In the genomic region with DNA sequence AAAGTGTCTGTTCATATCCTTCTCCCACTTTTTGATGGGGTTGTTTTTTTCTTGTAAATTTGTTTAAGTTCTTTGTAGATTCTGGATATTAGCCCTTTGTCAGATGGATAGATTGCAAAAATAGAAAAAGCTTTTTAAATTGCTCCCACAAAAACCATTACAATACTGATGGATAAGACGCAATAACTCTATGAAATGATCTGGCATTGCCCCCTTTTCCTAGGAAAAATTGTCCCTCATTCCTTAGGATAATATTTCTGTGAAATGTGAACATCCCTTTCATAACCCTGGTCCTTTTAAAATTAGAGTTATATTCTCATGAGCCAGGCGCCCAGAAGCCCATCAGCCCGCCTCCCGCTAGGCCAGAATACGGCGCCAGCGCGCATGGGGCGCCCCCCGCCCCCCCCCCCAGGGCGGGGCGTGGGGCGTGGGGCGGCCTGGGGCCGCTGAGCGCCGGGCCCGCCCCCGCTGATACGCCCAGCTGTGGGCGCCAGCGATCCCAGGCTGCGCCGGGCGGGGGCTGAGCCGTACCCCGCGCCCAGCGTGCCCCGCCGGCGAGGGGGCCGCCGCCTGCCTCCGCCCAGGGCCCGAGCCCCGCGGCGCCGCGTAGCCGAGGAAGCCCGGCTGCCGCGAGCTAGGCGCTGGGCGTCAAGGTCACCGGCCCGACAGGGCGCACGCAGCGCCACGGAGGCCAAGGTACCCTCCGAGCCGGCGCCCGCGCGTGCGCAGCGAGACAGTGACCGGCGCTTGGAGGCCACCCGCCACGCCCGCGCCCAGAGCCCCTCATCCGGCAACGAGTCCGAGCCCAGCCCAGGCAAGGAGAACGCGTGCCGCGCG, we compare ENCODE assay signal across 15 cellular contexts. TPM values are rescaled to one million over a fixed set of nuclear protein-coding genes. Genes with fewer than 3 reads are reported as not detected.
DNase-seq lines count a peak whose midpoint lies in the region; ATAC-seq and TF ChIP-seq lines count a peak whose summit lies in the region.
"Had no signal": no experiment of that assay in that cellular context is flagged by ENCODE, and none has a peak within 500 bp of the region (broad histone marks: within the 10 kb centered on the region; RNA-seq: fewer than 3 reads in every experiment).

No MANE protein-coding gene starts in this region.

- no peaks in the 10 kb centered on the region for H3K36me3 Mint-ChIP-seq in natural killer cell
- no peaks in the 10 kb centered on the region for H3K36me3 Mint-ChIP-seq in activated naive CD8-positive, alpha-beta T cell treated with anti-CD3 and anti-CD28 coated beads, Interleukin-2, amount 50 U/mL, for 24 hours (ENCODE audit: low read depth)
- H3K36me3 Mint-ChIP-seq: immature natural killer cell had no signal

- TF ChIP-seq CTCF in natural killer cell (IDR thresholded peaks at IDR 0.05) (no peak), brain microvascular endothelial cell (IDR thresholded peaks at IDR 0.05; ENCODE audit: low read depth, low read length, missing control alignments) (no peak)

- H3K4me1 Mint-ChIP-seq in natural killer cell, result no peaks in the 10 kb centered on the region
- no peaks in the 10 kb centered on the region for H3K4me1 Mint-ChIP-seq in activated naive CD8-positive, alpha-beta T cell treated with anti-CD3 and anti-CD28 coated beads, Interleukin-2, amount 50 U/mL, for 24 hours
- H3K4me1 Mint-ChIP-seq: immature natural killer cell had no signal

- H3K27me3 ChIP-seq in brain microvascular endothelial cell (replicated peaks), result no peaks in the 10 kb centered on the region

- intact Hi-C loops in Right ventricle myocardium superior (cut with DNase I), result no loop called here
- intact Hi-C loops in natural killer cell (cut with micrococcal nuclease), result no loop called here

- no peaks in the 10 kb centered on the region for H3K36me3 ChIP-seq in brain microvascular endothelial cell (replicated peaks)
- H3K36me3 ChIP-seq: transverse colon had no signal

- no peak overlapping the region for H3K27ac Mint-ChIP-seq in natural killer cell
- H3K27ac Mint-ChIP-seq in activated naive CD8-positive, alpha-beta T cell treated with anti-CD3 and anti-CD28 coated beads, Interleukin-2, amount 50 U/mL, for 24 hours, result no peak overlapping the region
- H3K27ac Mint-ChIP-seq: activated T-cell treated with anti-CD3 and anti-CD28 coated beads, Interleukin-2, amount 50 U/mL, for 24 hours; immature natural killer cell had no signal

- H3K27me3 Mint-ChIP-seq in natural killer cell (ENCODE audit: low read depth in 2 of 2), result peaks cover 5 to 15% of the 10 kb centered on the region in 2 donors
- peaks cover 15% of the 10 kb centered on the region for H3K27me3 Mint-ChIP-seq in activated naive CD8-positive, alpha-beta T cell treated with anti-CD3 and anti-CD28 coated beads, Interleukin-2, amount 50 U/mL, for 24 hours

- no peak overlapping the region for H3K4me3 Mint-ChIP-seq in natural killer cell
- H3K4me3 Mint-ChIP-seq in activated naive CD8-positive, alpha-beta T cell treated with anti-CD3 and anti-CD28 coated beads, Interleukin-2, amount 50 U/mL, for 24 hours, result no peak overlapping the region
- H3K4me3 Mint-ChIP-seq: activated T-cell treated with anti-CD3 and anti-CD28 coated beads, Interleukin-2, amount 50 U/mL, for 24 hours; immature natural killer cell had no signal

- H3K4me3 ChIP-seq in brain microvascular endothelial cell (ENCODE audit: low read depth, low read length), result no peak overlapping the region
- H3K4me3 ChIP-seq: mucosa of descending colon had no signal

- in situ Hi-C loops in brain microvascular endothelial cell (cut with HindIII; ENCODE audit: low pct_ligation_motif_present, low sequenced_read_pairs), result no loop called here

- ATAC-seq in Right ventricle myocardium superior (ENCODE audit: poor library complexity), result peak; percentile 76
- ATAC-seq in natural killer cell, result peak in 2 of 3 donors; percentile 47 to 68
- no peak for ATAC-seq in GM21619 (IDR thresholded peaks at IDR 0.05; ENCODE audit: unreplicated experiment)
- ATAC-seq in activated naive CD8-positive, alpha-beta T cell treated with anti-CD3 and anti-CD28 coated beads, Interleukin-2, amount 50 U/mL, for 24 hours, result no peak
- ATAC-seq: mucosa of descending colon had no signal

- H3K9me3 Mint-ChIP-seq in natural killer cell, result no peaks in the 10 kb centered on the region
- H3K9me3 Mint-ChIP-seq in activated naive CD8-positive, alpha-beta T cell treated with anti-CD3 and anti-CD28 coated beads, Interleukin-2, amount 50 U/mL, for 24 hours, result peaks cover 4% of the 10 kb centered on the region
- H3K9me3 Mint-ChIP-seq: immature natural killer cell had no signal

- H3K27ac ChIP-seq in brain microvascular endothelial cell, result no peak overlapping the region
- H3K27ac ChIP-seq: transverse colon had no signal

- peak; percentile 11 for DNase-seq in AG20443 (ENCODE audit: low spot score)
- peak; percentile 30 to 71 for DNase-seq in NCI-H1930 (lab: John Stamatoyannopoulos, UW)
- DNase-seq in Right ventricle myocardium superior, result peak; percentile 42
- DNase-seq in natural killer cell, result no peak
- no peak for DNase-seq in NCI-H524 treated with DMSO at 0.1 percent for 48 hours (lab: John Stamatoyannopoulos, UW)
- DNase-seq in brain microvascular endothelial cell, result no peak
- no peak for DNase-seq in activated naive CD8-positive, alpha-beta T cell treated with anti-CD3 and anti-CD28 coated beads, Interleukin-2, amount 50 U/mL, for 24 hours
- DNase-seq: activated T-cell treated with anti-CD3 and anti-CD28 coated beads, Interleukin-2, amount 50 U/mL, for 24 hours; immature natural killer cell; NCI-H345; stimulated activated CD4-positive, alpha-beta T cell treated with anti-CD3 and anti-CD28 coated beads, Interleukin-2, amount 100 ng/mL, for 24 hours; stimulated activated CD8-positive, alpha-beta memory T cell treated with anti-CD3 and anti-CD28 coated beads, Interleukin-4, amount 100 ng/mL, for 48 hours; transverse colon had no signal

RNA-seq across cellular contexts. Expression of a gene that starts 11.1 kb away (rescaled TPM):
- total RNA-seq in Right ventricle myocardium superior, result 4.6 TPM
- total RNA-seq in natural killer cell, result not detected
- total RNA-seq: transverse colon had no signal

Comparison
In these comparisons a context has a peak if more than half of its experiments do, and no peak if none do; other contexts are left out.
1. DNase-seq: peak in AG20443 (single experiment), NCI-H1930 (2 of 2) and Right ventricle myocardium superior (single experiment); none in natural killer cell (single experiment), NCI-H524 treated with DMSO at 0.1 percent for 48 hours (single experiment), brain microvascular endothelial cell (single experiment) and activated naive CD8-positive, alpha-beta T cell treated with anti-CD3 and anti-CD28 coated beads, Interleukin-2, amount 50 U/mL, for 24 hours (single experiment).
2. ATAC-seq: peak in Right ventricle myocardium superior (single experiment) and natural killer cell (2 of 3); none in GM21619 (single experiment) and activated naive CD8-positive, alpha-beta T cell treated with anti-CD3 and anti-CD28 coated beads, Interleukin-2, amount 50 U/mL, for 24 hours (single experiment).